10 cellular contexts compared by ENCODE assay signal in the genomic region with DNA sequence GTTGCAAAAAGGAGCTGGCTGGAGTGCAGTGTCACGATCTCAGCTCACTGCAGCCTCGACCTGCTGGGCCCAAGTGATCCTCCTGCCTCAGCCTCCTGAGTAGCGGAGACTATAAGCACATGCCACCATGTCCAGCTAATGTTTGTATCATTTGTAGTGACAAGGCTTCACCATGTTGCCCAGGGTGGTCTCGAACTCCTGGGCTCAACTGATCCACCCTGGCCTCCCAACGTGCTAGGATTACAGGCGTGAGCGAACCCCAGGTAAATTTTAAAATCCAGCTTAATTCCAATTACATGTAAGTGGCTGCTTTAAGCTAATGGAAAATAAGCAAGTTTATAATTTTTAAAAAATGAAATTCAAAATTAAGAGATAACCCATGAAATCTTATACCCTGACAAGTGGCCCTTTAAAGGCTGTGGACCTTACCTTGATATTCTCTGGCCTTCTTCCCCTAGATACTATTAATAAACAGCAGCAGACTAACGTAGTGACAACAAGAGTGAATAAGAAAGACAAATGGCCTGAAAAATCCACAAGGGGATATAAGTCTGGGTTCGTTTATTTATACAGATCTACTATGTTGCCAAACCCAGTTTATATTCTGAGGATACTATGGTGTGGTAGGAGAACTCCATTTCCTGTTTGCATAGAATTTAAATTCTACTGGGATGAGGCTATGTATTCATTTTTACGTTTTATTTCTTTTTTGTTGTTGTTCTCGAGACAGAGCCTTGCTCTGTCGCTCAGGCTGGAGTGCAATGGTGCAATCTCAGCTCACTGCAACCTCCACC. TPM values are rescaled to one million over a fixed set of nuclear protein-coding genes. Genes with fewer than 3 reads are reported as not detected.
DNase-seq lines count a peak whose midpoint lies in the region; ATAC-seq and TF ChIP-seq lines count a peak whose summit lies in the region.
"Had no signal": no experiment of that assay in that cellular context is flagged by ENCODE, and none has a peak within 500 bp of the region (broad histone marks: within the 10 kb centered on the region; RNA-seq: fewer than 3 reads in every experiment).

No MANE protein-coding gene starts in this region.

- DNase-seq in activated naive CD4-positive, alpha-beta T cell treated with anti-CD3 and anti-CD28 coated beads, Interleukin-2, amount 10 ng/mL, durations not matched to agents 7 days and 5 days: no peak
- no peak for DNase-seq in activated naive CD4-positive, alpha-beta T cell (lab: John Stamatoyannopoulos, UW)
- DNase-seq in activated CD8-positive, alpha-beta T cell treated with anti-CD3 and anti-CD28 coated beads, Interleukin-2, amount 10 ng/mL, durations not matched to agents 7 days and 5 days: no peak
- DNase-seq in iris pigment epithelial cell (ENCODE audit: low read depth) (peak; percentile 72), transverse colon (no peak), NCI-H2107 treated with DMSO at 0.1 percent for 48 hours (lab: John Stamatoyannopoulos, UW; ENCODE audit: unreplicated experiment) (no peak), OCI-M2 (lab: John Stamatoyannopoulos, UW; ENCODE audit: unreplicated experiment) (no peak)

- peaks cover 0 to 16% (median 0%) of the 10 kb centered on the region in 4 donors for H3K4me1 ChIP-seq in transverse colon

- POLR2A ChIA-PET in activated CD8-positive, alpha-beta T cell treated with anti-CD3 and anti-CD28 coated beads, Interleukin-2, amount 10 ng/mL, durations not matched to agents 7 days and 5 days (lab: Charles Lee): interaction anchor here (0.6 to 5.9 kb wide), 9 partner anchors 9 to 116 kb away, joined by 3 to 247 read pairs (median 4); a partner anchor contains a TSS

- no peaks in the 10 kb centered on the region for H3K9me3 Mint-ChIP-seq in activated naive CD4-positive, alpha-beta T cell treated with anti-CD3 and anti-CD28 coated beads, Interleukin-2, amount 10 ng/mL, durations not matched to agents 7 days and 5 days
- H3K9me3 Mint-ChIP-seq in activated CD8-positive, alpha-beta T cell treated with anti-CD3 and anti-CD28 coated beads, Interleukin-2, amount 10 ng/mL, durations not matched to agents 7 days and 5 days (ENCODE audit: insufficient read depth): no peaks in the 10 kb centered on the region

- H3K36me3 Mint-ChIP-seq in activated naive CD4-positive, alpha-beta T cell treated with anti-CD3 and anti-CD28 coated beads, Interleukin-2, amount 10 ng/mL, durations not matched to agents 7 days and 5 days: peaks cover 19% of the 10 kb centered on the region
- peaks cover 8% of the 10 kb centered on the region for H3K36me3 Mint-ChIP-seq in activated CD8-positive, alpha-beta T cell treated with anti-CD3 and anti-CD28 coated beads, Interleukin-2, amount 10 ng/mL, durations not matched to agents 7 days and 5 days (ENCODE audit: low read depth)

- no peaks in the 10 kb centered on the region for H3K9me3 ChIP-seq in transverse colon
- H3K9me3 ChIP-seq: gastroesophageal sphincter had no signal

- peak overlapping the region in 1 of 4 donors; percentile 54 for H3K4me3 ChIP-seq in transverse colon

- in situ Hi-C loops in transverse colon (cut with MboI; ENCODE audit: low pct_ligation_motif_present in 1 of 4, low pct_unique_long_range_greater_than_20kb in 1 of 4, low sequenced_read_pairs in 3 of 4): no loop called here

- TF ChIP-seq EP300 in transverse colon (IDR thresholded peaks at IDR 0.05; ENCODE audit: low read depth): no peak

- CTCF ChIA-PET in activated naive CD4-positive, alpha-beta T cell treated with anti-CD3 and anti-CD28 coated beads, Interleukin-2, amount 10 ng/mL, durations not matched to agents 7 days and 5 days (lab: Charles Lee): interaction anchor here (0.7 to 14.7 kb wide), 6 partner anchors 7 to 117 kb away, joined by 3 to 260 read pairs (median 14); a partner anchor contains a TSS
- CTCF ChIA-PET in activated CD8-positive, alpha-beta T cell treated with anti-CD3 and anti-CD28 coated beads, Interleukin-2, amount 10 ng/mL, durations not matched to agents 7 days and 5 days (lab: Charles Lee): interaction anchor here (1.1 to 8.8 kb wide), 10 partner anchors 9 to 117 kb away, joined by 3 to 285 read pairs (median 10); a partner anchor contains a TSS

- peaks cover 52% of the 10 kb centered on the region for H3K4me1 Mint-ChIP-seq in activated naive CD4-positive, alpha-beta T cell treated with anti-CD3 and anti-CD28 coated beads, Interleukin-2, amount 10 ng/mL, durations not matched to agents 7 days and 5 days
- peaks cover 43% of the 10 kb centered on the region for H3K4me1 Mint-ChIP-seq in activated CD8-positive, alpha-beta T cell treated with anti-CD3 and anti-CD28 coated beads, Interleukin-2, amount 10 ng/mL, durations not matched to agents 7 days and 5 days (ENCODE audit: low read depth)

- peak overlapping the region; percentile 89 for H3K27ac Mint-ChIP-seq in activated naive CD4-positive, alpha-beta T cell treated with anti-CD3 and anti-CD28 coated beads, Interleukin-2, amount 10 ng/mL, durations not matched to agents 7 days and 5 days
- H3K27ac Mint-ChIP-seq in activated CD8-positive, alpha-beta T cell treated with anti-CD3 and anti-CD28 coated beads, Interleukin-2, amount 10 ng/mL, durations not matched to agents 7 days and 5 days: peak overlapping the region; percentile 76

- no peak for TF ChIP-seq POLR2A in transverse colon (IDR thresholded peaks at IDR 0.05)

- H3K27me3 Mint-ChIP-seq in activated naive CD4-positive, alpha-beta T cell treated with anti-CD3 and anti-CD28 coated beads, Interleukin-2, amount 10 ng/mL, durations not matched to agents 7 days and 5 days: no peaks in the 10 kb centered on the region
- H3K27me3 Mint-ChIP-seq in activated CD8-positive, alpha-beta T cell treated with anti-CD3 and anti-CD28 coated beads, Interleukin-2, amount 10 ng/mL, durations not matched to agents 7 days and 5 days (ENCODE audit: low read depth): no peaks in the 10 kb centered on the region

- peak overlapping the region; percentile 78 for H3K4me3 Mint-ChIP-seq in activated naive CD4-positive, alpha-beta T cell treated with anti-CD3 and anti-CD28 coated beads, Interleukin-2, amount 10 ng/mL, durations not matched to agents 7 days and 5 days
- H3K4me3 Mint-ChIP-seq in activated CD8-positive, alpha-beta T cell treated with anti-CD3 and anti-CD28 coated beads, Interleukin-2, amount 10 ng/mL, durations not matched to agents 7 days and 5 days: peak overlapping the region; percentile 85

- H3K27me3 ChIP-seq in transverse colon: no peaks in the 10 kb centered on the region
- H3K27me3 ChIP-seq: gastroesophageal sphincter had no signal

- intact Hi-C loops in transverse colon (cut with DNase I; ENCODE audit: low total_unique reads): no loop called here

- ATAC-seq in activated CD8-positive, alpha-beta T cell treated with anti-CD3 and anti-CD28 coated beads, Interleukin-2, amount 10 ng/mL, durations not matched to agents 7 days and 5 days: no peak
- ATAC-seq in GM21576 (IDR thresholded peaks at IDR 0.05; ENCODE audit: unreplicated experiment): no peak

- no peaks in the 10 kb centered on the region for H3K36me3 ChIP-seq in transverse colon
- H3K36me3 ChIP-seq: gastroesophageal sphincter had no signal

- peak overlapping the region; percentile 67 to 82 (median 74) for H3K27ac ChIP-seq in transverse colon
- H3K27ac ChIP-seq: C4-2B had no signal

- WGBS in transverse colon (ENCODE audit: low coverage in 1 of 2), 2 donors: 69 to 82% methylated on average over 6 to 12 of the region's 12 CpGs

- no peak for TF ChIP-seq CTCF in transverse colon (IDR thresholded peaks at IDR 0.05)

RNA-seq across cellular contexts. Expression of a gene that starts 25.6 kb away (rescaled TPM):
- 100 to 1,000 TPM; 255 to 266 TPM for total RNA-seq in activated CD8-positive, alpha-beta T cell treated with anti-CD3 and anti-CD28 coated beads, Interleukin-2, amount 10 ng/mL, durations not matched to agents 7 days and 5 days
- total RNA-seq in transverse colon: 10 to 100 TPM in 1 of 4 donors, 1 to 10 TPM in 2, under 1 TPM in 1; 0.80 to 10.2 (median 8.1) TPM

Comparison
In these comparisons a context has a peak if more than half of its experiments do, and no peak if none do; other contexts are left out.
1. RNA of a gene that starts 25.6 kb away (total RNA-seq): 255 to 266 TPM in activated CD8-positive, alpha-beta T cell treated with anti-CD3 and anti-CD28 coated beads, Interleukin-2, amount 10 ng/mL, durations not matched to agents 7 days and 5 days; 0.80 to 10.2 TPM in transverse colon; every median in the first group is over 10 times any median in the second.